In the genomic region with DNA sequence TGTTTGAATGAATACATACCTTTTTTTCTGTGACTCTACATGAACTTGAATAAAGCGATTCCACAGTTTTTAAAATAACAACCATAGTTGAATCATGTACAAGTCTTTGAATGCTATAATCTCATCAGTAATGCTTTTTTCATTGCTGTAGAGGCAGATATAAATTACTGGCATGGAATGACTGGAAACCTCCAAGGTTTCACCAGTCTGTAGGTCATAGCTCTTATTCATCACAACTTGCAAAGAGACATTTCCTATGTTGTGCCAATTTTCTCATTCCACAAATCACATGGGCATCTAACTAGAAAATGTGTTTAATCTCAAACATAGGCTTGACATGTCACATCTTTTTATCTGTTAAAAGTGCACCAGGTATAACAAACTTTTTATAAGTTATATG, we compare ENCODE assay signal across 26 cellular contexts.
"Had no signal": no experiment of that assay in that cellular context is flagged by ENCODE, and none has a peak within 500 bp of the region (broad histone marks: within the 10 kb centered on the region; RNA-seq: fewer than 3 reads in every experiment).

No MANE protein-coding gene starts in this region.

- H3K4me1 ChIP-seq: right lobe of liver, suprapubic skin, transverse colon, upper lobe of right lung, uterus had no signal

- H3K27ac Mint-ChIP-seq: immature natural killer cell; memory B cell; natural killer cell; stimulated activated naive CD8-positive, alpha-beta T cell treated with anti-CD3 and anti-CD28 coated beads, Interleukin-15, amount 100 ng/mL, for 72 hours had no signal

- H3K36me3 Mint-ChIP-seq: immature natural killer cell, memory B cell, natural killer cell had no signal

- H3K27ac ChIP-seq: coronary artery, esophagus muscularis mucosa, ovary, right lobe of liver, suprapubic skin, transverse colon, upper lobe of right lung, uterus had no signal

- FAIRE-seq: endothelial cell of umbilical vein, frontal cortex, small intestine had no signal

- H3K4me1 Mint-ChIP-seq: immature natural killer cell; memory B cell; natural killer cell; stimulated activated naive CD8-positive, alpha-beta T cell treated with anti-CD3 and anti-CD28 coated beads, Interleukin-15, amount 100 ng/mL, for 72 hours had no signal

- H3K4me3 ChIP-seq: coronary artery, esophagus muscularis mucosa, lung, ovary, right lobe of liver, suprapubic skin, transverse colon, upper lobe of right lung, uterus had no signal

- H3K4me3 Mint-ChIP-seq: immature natural killer cell; memory B cell; natural killer cell; stimulated activated naive CD8-positive, alpha-beta T cell treated with anti-CD3 and anti-CD28 coated beads, Interleukin-15, amount 100 ng/mL, for 72 hours had no signal

- H3K27me3 Mint-ChIP-seq: memory B cell; stimulated activated naive CD8-positive, alpha-beta T cell treated with anti-CD3 and anti-CD28 coated beads, Interleukin-15, amount 100 ng/mL, for 72 hours had no signal

- H3K27me3 ChIP-seq: esophagus muscularis mucosa, ovary, right lobe of liver, suprapubic skin, transverse colon, upper lobe of right lung, uterus had no signal

- ATAC-seq: left lobe of liver; natural killer cell; right lobe of liver; stimulated activated naive CD8-positive, alpha-beta T cell treated with anti-CD3 and anti-CD28 coated beads, Interleukin-15, amount 100 ng/mL, for 72 hours; upper lobe of right lung had no signal

- H3K36me3 ChIP-seq: esophagus muscularis mucosa, ovary, right lobe of liver, suprapubic skin, transverse colon, upper lobe of right lung, uterus had no signal

- DNase-seq: dermis blood vessel endothelial cell; effector memory CD4-positive, alpha-beta T cell; hypothalamus; immature natural killer cell; islet precursor cell; natural killer cell; occipital lobe; ovary; retina; right lobe of liver; small intestine; stimulated activated CD4-positive, alpha-beta T cell treated with anti-CD3 and anti-CD28 coated beads, Interleukin-15, amount 100 ng/mL, for 24 hours; stimulated activated CD4-positive, alpha-beta T cell treated with anti-CD3 and anti-CD28 coated beads, Interleukin-2, amount 100 ng/mL, for 48 hours; stimulated activated naive CD4-positive, alpha-beta T cell; stimulated activated naive CD8-positive, alpha-beta T cell treated with anti-CD3 and anti-CD28 coated beads, Interleukin-15, amount 100 ng/mL, for 72 hours; transverse colon; upper lobe of right lung; uterus had no signal

- H3K9me3 Mint-ChIP-seq: memory B cell; natural killer cell; stimulated activated naive CD8-positive, alpha-beta T cell treated with anti-CD3 and anti-CD28 coated beads, Interleukin-15, amount 100 ng/mL, for 72 hours had no signal

- H3K9me3 ChIP-seq: esophagus muscularis mucosa, ovary, right lobe of liver, suprapubic skin, transverse colon, upper lobe of right lung, uterus had no signal
